ENCODE assay signal across 30 cellular contexts in the genomic region with DNA sequence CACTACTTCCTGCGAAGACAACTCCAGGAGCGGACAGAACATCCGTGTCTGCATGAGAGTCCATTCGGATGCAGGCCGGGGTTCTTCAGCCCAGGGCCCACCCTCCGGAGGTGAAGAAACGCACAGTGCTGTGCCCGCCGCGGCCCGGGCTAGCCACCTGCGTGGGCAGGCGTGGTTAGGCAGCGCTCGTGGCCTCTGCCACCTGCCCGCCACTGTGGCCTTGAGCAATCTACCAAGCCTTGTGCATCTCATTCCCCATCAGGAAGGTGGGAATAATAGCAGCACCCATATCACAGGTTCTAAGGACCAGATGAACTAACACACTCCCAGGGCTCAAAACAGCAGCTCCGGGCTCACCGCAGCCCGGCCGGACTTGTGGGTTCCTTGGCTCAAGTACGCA. TPM values are rescaled to one million over a fixed set of nuclear protein-coding genes. Genes with fewer than 3 reads are reported as not detected.
"Had no signal": no experiment of that assay in that cellular context is flagged by ENCODE, and none has a peak within 500 bp of the region (broad histone marks: within the 10 kb centered on the region; RNA-seq: fewer than 3 reads in every experiment).

No MANE protein-coding gene starts in this region.

- H3K79me2 ChIP-seq: parathyroid adenoma had no signal

- FAIRE-seq: endothelial cell of umbilical vein had no signal

- H3K4me2 ChIP-seq: smooth muscle cell had no signal

- H3K27me3 ChIP-seq: right atrium auricular region, thyroid gland had no signal

- H3K4me3 ChIP-seq: coronary artery, esophagus squamous epithelium, heart right ventricle, left ventricle myocardium inferior, lower lobe of right lung, prostate gland, right atrium auricular region, smooth muscle cell, suprapubic skin, thyroid gland had no signal

- H3K9ac ChIP-seq: parathyroid adenoma had no signal

- DNase-seq: dermis blood vessel endothelial cell; effector memory CD4-positive, alpha-beta T cell; esophagus squamous epithelium; foreskin melanocyte; glutamatergic neuron; heart right ventricle; hippocampal formation; islet precursor cell; kidney glomerular epithelial cell; left colon; left ventricle myocardium inferior; lower lobe of right lung; natural killer cell; stimulated activated CD4-positive, alpha-beta T cell treated with anti-CD3 and anti-CD28 coated beads, Interleukin-12 subunit alpha, Interleukin-12 subunit beta, amount 100 ng/mL, for 4 hours; stimulated activated CD4-positive, alpha-beta T cell treated with anti-CD3 and anti-CD28 coated beads, Interleukin-1b, Interleukin-23, amount 100 ng/mL, for 48 hours; stimulated activated CD4-positive, alpha-beta T cell treated with anti-CD3 and anti-CD28 coated beads, Interleukin-4, amount 100 ng/mL, for 1 hour; stimulated activated CD8-positive, alpha-beta memory T cell treated with anti-CD3 and anti-CD28 coated beads, Interleukin-4, amount 100 ng/mL, for 48 hours; stimulated activated naive CD4-positive, alpha-beta T cell; stimulated activated naive CD8-positive, alpha-beta T cell treated with anti-CD3 and anti-CD28 coated beads, Interleukin-15, amount 100 ng/mL, for 72 hours; thyroid gland had no signal

- H3K9me3 ChIP-seq: esophagus squamous epithelium, heart right ventricle, left ventricle myocardium inferior, lower lobe of right lung, neutrophil, prostate gland, right atrium auricular region, suprapubic skin, thyroid gland had no signal

- H3K4me1 ChIP-seq: esophagus squamous epithelium, heart right ventricle, left ventricle myocardium inferior, lower lobe of right lung, parathyroid adenoma, prostate gland, right atrium auricular region, suprapubic skin, thyroid gland had no signal

- ATAC-seq: heart right ventricle; left colon; natural killer cell; sciatic nerve; stimulated activated naive CD8-positive, alpha-beta T cell treated with anti-CD3 and anti-CD28 coated beads, Interleukin-15, amount 100 ng/mL, for 72 hours had no signal

- H3K36me3 ChIP-seq: esophagus squamous epithelium, heart right ventricle, left ventricle myocardium inferior, lower lobe of right lung, neutrophil, prostate gland, right atrium auricular region, suprapubic skin, thyroid gland had no signal

- H2AFZ ChIP-seq: parathyroid adenoma had no signal

- H3K27ac ChIP-seq: coronary artery, esophagus squamous epithelium, heart right ventricle, left ventricle myocardium inferior, lower lobe of right lung, neutrophil, parathyroid adenoma, prostate gland, right atrium auricular region, suprapubic skin, thyroid gland had no signal

RNA-seq across cellular contexts. Expression of a gene that starts 26.7 kb away (rescaled TPM):
- total RNA-seq: right atrium auricular region had no signal
- polyA plus RNA-seq: neural cell had no signal
